In genomic region chr11:1309498-1310314, GRCh38 we compare ENCODE assay signal across 8 cellular contexts. TPM values are rescaled to one million over a fixed set of nuclear protein-coding genes. Genes with fewer than 3 reads are reported as not detected.
DNase-seq lines count a peak whose midpoint lies in the region; ATAC-seq, FAIRE-seq and TF ChIP-seq lines count a peak whose summit lies in the region.

TSS of gene TOLLIP (minus strand) at chr11:1309632. CDS start at chr11:1309498, 134 bp downstream.

- H3K4me2 ChIP-seq in BLaER1, result peak within 1 kb of the TSS; percentile 99

- peak; percentile 93 for FAIRE-seq in GM19239 (lab: Jason Lieb, UNC)

- intact Hi-C loops in colonic mucosa (cut with DNase I) (no loop called here), left colon (cut with DNase I, micrococcal nuclease) (no loop called here)

- H4K20me1 ChIP-seq in BLaER1, result peaks cover 45% of the 10 kb centered on the region

- ATAC-seq in HG03442 (IDR thresholded peaks at IDR 0.05; ENCODE audit: unreplicated experiment) (peak; percentile 74), left colon (peak; percentile 91)

- peak; percentile 100 for DNase-seq in GM19239 (ENCODE audit: insufficient read length, low spot score)
- DNase-seq in NCI-H524 (lab: John Stamatoyannopoulos, UW), result peak; percentile 72 to 89
- DNase-seq in activated CD4-positive, alpha-beta T cell treated with anti-CD3 and anti-CD28 coated beads for 48 hours, result peak; percentile 98
- peak; percentile 95 for DNase-seq in colonic mucosa
- DNase-seq in left colon, result peak; percentile 94 to 95
- peak; percentile 95 for DNase-seq in stimulated activated CD4-positive, alpha-beta T cell treated with anti-CD3 and anti-CD28 coated beads, Interleukin-1b, Interleukin-23, amount 100 ng/mL, for 4 hours (ENCODE audit: low read depth in 2 of 2)

- H3K27ac ChIP-seq in BLaER1 (peak within 1 kb of the TSS; percentile 83), colonic mucosa (peak within 1 kb of the TSS; percentile 84)

- peaks cover 21% of the 10 kb centered on the region for H3K9me3 ChIP-seq in BLaER1
- no peaks in the 10 kb centered on the region for H3K9me3 ChIP-seq in colonic mucosa

- peak within 1 kb of the TSS; percentile 82 for H3K9ac ChIP-seq in BLaER1
- H3K9ac ChIP-seq in colonic mucosa (ENCODE audit: low read depth in 2 of 2, low read length in 2 of 2), result peak within 1 kb of the TSS; percentile 87 to 95

- H3K4me3 ChIP-seq in BLaER1 (peak within 1 kb of the TSS; percentile 90), colonic mucosa (peak within 1 kb of the TSS; percentile 84)

- peaks cover 19% of the 10 kb centered on the region; the same call in 1 of the 2 replicates for H3K36me3 ChIP-seq in BLaER1
- H3K36me3 ChIP-seq in colonic mucosa, result no peaks in the 10 kb centered on the region

- H3K4me1 ChIP-seq in BLaER1, result peaks cover 64% of the 10 kb centered on the region
- H3K4me1 ChIP-seq in colonic mucosa, result peaks cover 18% of the 10 kb centered on the region

- no peaks in the 10 kb centered on the region for H3K27me3 ChIP-seq in BLaER1
- no peaks in the 10 kb centered on the region for H3K27me3 ChIP-seq in colonic mucosa

- no peak for TF ChIP-seq CTCF in colonic mucosa (IDR thresholded peaks at IDR 0.05)

RNA-seq across cellular contexts. Expression of gene TOLLIP, which starts in this region (rescaled TPM):
- total RNA-seq in colonic mucosa, result 10 to 100 TPM; 49.8 to 59.7 TPM
- 10 to 100 TPM; 62.8 to 63.7 TPM for total RNA-seq in left colon

Comparison
In these comparisons a context has a peak if more than half of its experiments do, and no peak if none do; other contexts are left out.
1. Peak in every context shown above with its lines: DNase-seq, ATAC-seq, H3K4me3 ChIP-seq and H3K27ac ChIP-seq.